8 cellular contexts compared by ENCODE assay signal in genomic region chr2:175004980-175005832, GRCh38. TPM values are rescaled to one million over a fixed set of nuclear protein-coding genes. Genes with fewer than 3 reads are reported as not detected.
A peak's percentile ranks its signal among the peaks of the same experiment; 100 is the strongest.
DNase-seq lines count a peak whose midpoint lies in the region; ATAC-seq, FAIRE-seq and TF ChIP-seq lines count a peak whose summit lies in the region.

Gene CHN1 (minus strand): TSS chr2:175005381. CDS start chr2:175004912, 469 bp downstream.

- H3K36me3 ChIP-seq in DOHH2 (ENCODE audit: control insufficient read depth, low read length) (no peaks in the 10 kb centered on the region), K562 (ENCODE audit: control insufficient read depth, insufficient read depth, low read length) (no peaks in the 10 kb centered on the region), iPS-15b (ENCODE audit: control insufficient read depth, insufficient read depth, low read length) (no peaks in the 10 kb centered on the region)

- H3F3A ChIP-seq in DOHH2 (ENCODE audit: control insufficient read depth, insufficient read depth) = no peaks in the 10 kb centered on the region

- peak; percentile 25 for TF ChIP-seq CTCF in DOHH2 (IDR thresholded peaks at IDR 0.05; ENCODE audit: low read depth, low read length, poor library complexity, severe bottlenecking)
- TF ChIP-seq CTCF in K562 (IDR thresholded peaks at IDR 0.05 in 2 of 3, conservative IDR thresholded peaks at IDR 0.05 in 1 of 3; ENCODE audit: insufficient read depth in 2 of 3, low read depth in 1 of 3, low read length in 3 of 3) = peak in 2 of 3 experiments; percentile 12 to 21; a peak in 2 of 6 replicates

- no peak within 1 kb of the TSS for H3K27ac ChIP-seq in DOHH2 (ENCODE audit: low read depth, low read length)
- no peak within 1 kb of the TSS for H3K27ac ChIP-seq in K562 (ENCODE audit: extremely low read depth, low read depth, low read length)

- H3K4me1 ChIP-seq in DOHH2 (ENCODE audit: control insufficient read depth, low read length) (peaks cover 5% of the 10 kb centered on the region), K562 (replicated peaks in 1 of 2; ENCODE audit: control insufficient read depth in 2 of 2, insufficient read depth in 2 of 2, low read length in 2 of 2) (peaks cover 4 to 12% of the 10 kb centered on the region in 2 experiments; a peak in 3 of 5 replicates), iPS-15b (ENCODE audit: control insufficient read depth, insufficient read depth, low read length) (peaks cover 23% of the 10 kb centered on the region)

- H2AFZ ChIP-seq in K562 (ENCODE audit: low read depth, low read length) = peak within 1 kb of the TSS; percentile 41; the same call in 1 of the 2 replicates

- no TSS peak for BruUV-seq in K562 (replicated peaks; lab: Mats Ljungman, UMichigan)

- CTCF ChIA-PET in K562 (lab: Yijun Ruan, JAX; ENCODE audit: low intra/inter-chr PET ratio) = no interaction called here

- H3K4me3 ChIP-seq in DOHH2 (ENCODE audit: low read length) = peak within 1 kb of the TSS; percentile 71
- H3K4me3 ChIP-seq in K562 = peak within 1 kb of the TSS; percentile 36
- peak within 1 kb of the TSS; percentile 71 for H3K4me3 ChIP-seq in iPS-15b (ENCODE audit: low read depth, low read length)
- peak within 1 kb of the TSS; percentile 69 for H3K4me3 ChIP-seq in skeletal muscle cell (ENCODE audit: low read depth, low read length)

- H3K9ac ChIP-seq in K562 (ENCODE audit: insufficient read depth in 1 of 2, low read depth in 2 of 2, low read length in 2 of 2) = peak within 1 kb of the TSS in 1 of 2 experiments; percentile 70; a peak in 2 of 4 replicates
- peak within 1 kb of the TSS; percentile 77 for H3K9ac ChIP-seq in iPS-15b (ENCODE audit: low read depth, low read length)

- DNase-seq in H4 (ENCODE audit: low spot score) (peak; percentile 72), NCI-H1048 (lab: John Stamatoyannopoulos, UW) (peak; percentile 61), T1000 (lab: John Stamatoyannopoulos, UW) (peak; percentile 69), K562 (ENCODE audit: extremely low read depth in 1 of 4, low spot score in 3 of 4) (peak; percentile 70 to 79 (median 74)), skeletal muscle cell (ENCODE audit: low read depth) (no peak), NAMALWA (ENCODE audit: low spot score) (no peak)

- no peak for FAIRE-seq in K562 (lab: Jason Lieb, UNC)

- no peaks in the 10 kb centered on the region for H3K9me3 ChIP-seq in DOHH2 (ENCODE audit: control insufficient read depth, insufficient read depth, low read length)
- H3K9me3 ChIP-seq in K562 (replicated peaks; ENCODE audit: control insufficient read depth, insufficient read depth, low read depth, low read length) = no peaks in the 10 kb centered on the region
- no peaks in the 10 kb centered on the region for H3K9me3 ChIP-seq in iPS-15b (ENCODE audit: control insufficient read depth, insufficient read depth, low read length)

- H3K9me2 ChIP-seq in DOHH2 (replicated peaks; ENCODE audit: control insufficient read depth, low read length) = no peaks in the 10 kb centered on the region

- H3K27me3 ChIP-seq in DOHH2 (ENCODE audit: control insufficient read depth, low read length) (peaks cover 70% of the 10 kb centered on the region), K562 (ENCODE audit: control insufficient read depth in 2 of 2, insufficient read depth in 2 of 2, low read length in 2 of 2) (peaks cover 33 to 42% of the 10 kb centered on the region in 2 experiments), iPS-15b (ENCODE audit: control insufficient read depth, insufficient read depth, low read length) (no peaks in the 10 kb centered on the region)

- no peaks in the 10 kb centered on the region for H3K9me1 ChIP-seq in K562 (ENCODE audit: control insufficient read depth, insufficient read depth, low read length)

- no peaks in the 10 kb centered on the region for H4K20me1 ChIP-seq in DOHH2 (ENCODE audit: control insufficient read depth, insufficient read depth, low read depth, low read length)
- no peaks in the 10 kb centered on the region; the same call in 1 of the 2 replicates for H4K20me1 ChIP-seq in K562 (replicated peaks; ENCODE audit: control insufficient read depth, insufficient read depth, low read length)

- intact Hi-C loops in K562 (cut with micrococcal nuclease) = no loop called here

- H3K4me2 ChIP-seq in DOHH2 (ENCODE audit: low read length) (peak within 1 kb of the TSS; percentile 83), K562 (ENCODE audit: insufficient read depth, low read length) (peak within 1 kb of the TSS; percentile 51)

- no peak for TF ChIP-seq RAD21 in K562 (CRISPR knock-in tag; conservative IDR thresholded peaks at IDR 0.05 in 1 of 2, IDR thresholded peaks at IDR 0.05 in 1 of 2)

- in situ Hi-C loops in K562 (cut with MboI) = no loop called here

- TF ChIP-seq POLR2A in K562 (conservative IDR thresholded peaks at IDR 0.05) = no peak

- WGBS in K562 (ENCODE audit: insufficient coverage, low coverage, missing lambda C conversion rate) = under 1% methylated on average over 92 of the region's 92 CpGs

- H3K79me2 ChIP-seq in DOHH2 (ENCODE audit: control insufficient read depth, low read length) (no peaks in the 10 kb centered on the region), K562 (ENCODE audit: control insufficient read depth, insufficient read depth, low read length) (no peaks in the 10 kb centered on the region)

- peak; percentile 96 for ATAC-seq in K562

- POLR2A ChIA-PET in K562 (lab: Yijun Ruan, JAX) = interaction anchor here (0.7 to 0.8 kb wide), 2 partner anchors 15 to 22 kb away, joined by 3 read pairs; no protein-coding TSS in a partner anchor

- TF ChIP-seq EP300 in K562 (IDR thresholded peaks at IDR 0.05; ENCODE audit: low read length) = no peak

TF ChIP-seq in K562, 482 proteins besides CTCF, POLR2A, EP300 and RAD21 (continues in another document):
- TF ChIP-seq KDM5B (IDR thresholded peaks at IDR 0.05; ENCODE audit: insufficient replicate concordance, low read depth, low read length) = peak; percentile 33
- TF ChIP-seq BMI1 (IDR thresholded peaks at IDR 0.05; ENCODE audit: low read length) = peak; percentile 56
- TF ChIP-seq ZFP36 (IDR thresholded peaks at IDR 0.05; ENCODE audit: low read depth, low read length, partially characterized antibody) = peak; percentile 3
- no peak for TF ChIP-seq NCOA4 (IDR thresholded peaks at IDR 0.05; ENCODE audit: partially characterized antibody)
- TF ChIP-seq ETV5 (CRISPR knock-in tag; IDR thresholded peaks at IDR 0.05; ENCODE audit: low read depth) = no peak
- TF ChIP-seq CTBP1 (IDR thresholded peaks at IDR 0.05; ENCODE audit: borderline replicate concordance) = peak; percentile 92; the same call in 1 of the 2 replicates
- TF ChIP-seq RBFOX2 (IDR thresholded peaks at IDR 0.05; ENCODE audit: low read depth, low read length) = peak; percentile 35; the same call in 1 of the 2 replicates
- TF ChIP-seq RNF2 (IDR thresholded peaks at IDR 0.05) = no peak
- TF ChIP-seq VEZF1 (CRISPR knock-in tag; IDR thresholded peaks at IDR 0.05) = 0 out of 2 replicates have a peak, but pooled peaks have one; percentile 14
- peak; percentile 63 to 69; a peak in 3 of 4 replicates for TF ChIP-seq NRF1 (conservative IDR thresholded peaks at IDR 0.05 in 1 of 2, IDR thresholded peaks at IDR 0.05 in 1 of 2)
- TF ChIP-seq ZNF444 (CRISPR knock-in tag; IDR thresholded peaks at IDR 0.05) = no peak
- no peak for TF ChIP-seq ZNF263 (CRISPR knock-in tag; IDR thresholded peaks at IDR 0.05; ENCODE audit: borderline replicate concordance)
- TF ChIP-seq NCOR1 (IDR thresholded peaks at IDR 0.05) = no peak
- TF ChIP-seq ATF1 (CRISPR knock-in tag; IDR thresholded peaks at IDR 0.05) = no peak
- TF ChIP-seq ATF1 (tag; IDR thresholded peaks at IDR 0.05) = 0 out of 2 replicates have a peak, but pooled peaks have one; percentile 15
- TF ChIP-seq ZNF282 (CRISPR knock-in tag; IDR thresholded peaks at IDR 0.05) = no peak
- 0 out of 2 replicates have a peak, but pooled peaks have one; percentile 27 for TF ChIP-seq SPI1 (IDR thresholded peaks at IDR 0.05; ENCODE audit: borderline replicate concordance, low read depth, low read length)
- peak; percentile 48 for TF ChIP-seq FIP1L1 (IDR thresholded peaks at IDR 0.05; ENCODE audit: low read depth, low read length, poor library complexity, severe bottlenecking)
- TF ChIP-seq YY1 (IDR thresholded peaks at IDR 0.05; ENCODE audit: borderline replicate concordance in 1 of 3, control insufficient read depth in 1 of 3, extremely low read depth in 1 of 3, insufficient read depth in 3 of 3, insufficient read length in 1 of 3, insufficient replicate concordance in 2 of 3, low read depth in 1 of 3, low read length in 2 of 3) = peak in 2 of 3 experiments; percentile 72 to 89

RNA-seq across cellular contexts. Expression of gene CHN1, which starts in this region (rescaled TPM):
- 14.5 and 18.5 TPM in 2 replicates for total RNA-seq in H4 (2014; rRNA removed; shearing (Covaris generic))
- total RNA-seq in K562 (2011; cell fraction: chromatin; rRNA removed; ENCODE audit: low replicate concordance) = 0.40 and 0.60 TPM in 2 replicates
- not detected in 2 replicates for total RNA-seq in K562 (2011; cell fraction: nucleolus; rRNA removed)
- total RNA-seq in K562 (2011; cell fraction: nucleoplasm; rRNA removed) = 0.99 TPM in 1 of 2 replicates, not detected in the other
- 0.32 and 0.37 TPM in 2 replicates for total RNA-seq in K562 (2014; rRNA removed)
- total RNA-seq in K562 (2014; rRNA removed; fragmentation: Illumina TruSeq; extraction: Trizol) = 0.67 and 0.87 TPM in 2 replicates
- 1.6 and 2.0 TPM in 2 replicates for total RNA-seq in K562 (2015; rRNA removed; fragmentation: Illumina TruSeq; extraction: Trizol)
- total RNA-seq in K562 (2021) = 0.94 and 1.4 TPM in 2 replicates
- polyA plus RNA-seq in K562 (2011; rRNA removed) = 0.64 and 1.2 TPM in 2 replicates
- 0.57 and 0.71 TPM in 2 replicates for polyA plus RNA-seq in K562 (2011; cell fraction: cytosol; rRNA removed)
- polyA plus RNA-seq in K562 (2011; cell fraction: nucleus; rRNA removed) = 0.67 and 1.2 TPM in 2 replicates
- polyA plus RNA-seq in K562 (2012) = 0.80 and 1.2 TPM in 2 replicates
- polyA plus RNA-seq in K562 (2014; fragmentation: Illumina TruSeq; extraction: Trizol) = 0.54 and 1.5 TPM in 2 replicates
- polyA plus RNA-seq in K562 (2014; fragmentation: Nextera tagmentation; extraction: Ambion mirVana) = under 1 TPM; 0.39 to 0.70 TPM
- polyA plus RNA-seq in K562 (2014; rRNA removed) = 0.17 and 1.8 TPM in 2 replicates
- polyA minus RNA-seq in K562 (2011; rRNA and poly(A)+ RNA removed) = 1.5 and 2.5 TPM in 2 replicates
- polyA minus RNA-seq in K562 (2011; cell fraction: cytosol; rRNA and poly(A)+ RNA removed) = 1.6 TPM in 1 of 2 replicates, not detected in the other
- 0.89 and 1.3 TPM in 2 replicates for polyA minus RNA-seq in K562 (2011; cell fraction: nucleus; rRNA and poly(A)+ RNA removed)

Comparison
In these comparisons a context has a peak if more than half of its experiments do, and no peak if none do; other contexts are left out.
1. DNase-seq: peak in H4 (single experiment), NCI-H1048 (single experiment), T1000 (single experiment) and K562 (4 of 4); none in skeletal muscle cell (single experiment) and NAMALWA (single experiment).
2. Peak in every context shown above with its lines, with median percentiles within 50 percentile points of each other: H3K4me3 ChIP-seq.